In the genomic region with DNA sequence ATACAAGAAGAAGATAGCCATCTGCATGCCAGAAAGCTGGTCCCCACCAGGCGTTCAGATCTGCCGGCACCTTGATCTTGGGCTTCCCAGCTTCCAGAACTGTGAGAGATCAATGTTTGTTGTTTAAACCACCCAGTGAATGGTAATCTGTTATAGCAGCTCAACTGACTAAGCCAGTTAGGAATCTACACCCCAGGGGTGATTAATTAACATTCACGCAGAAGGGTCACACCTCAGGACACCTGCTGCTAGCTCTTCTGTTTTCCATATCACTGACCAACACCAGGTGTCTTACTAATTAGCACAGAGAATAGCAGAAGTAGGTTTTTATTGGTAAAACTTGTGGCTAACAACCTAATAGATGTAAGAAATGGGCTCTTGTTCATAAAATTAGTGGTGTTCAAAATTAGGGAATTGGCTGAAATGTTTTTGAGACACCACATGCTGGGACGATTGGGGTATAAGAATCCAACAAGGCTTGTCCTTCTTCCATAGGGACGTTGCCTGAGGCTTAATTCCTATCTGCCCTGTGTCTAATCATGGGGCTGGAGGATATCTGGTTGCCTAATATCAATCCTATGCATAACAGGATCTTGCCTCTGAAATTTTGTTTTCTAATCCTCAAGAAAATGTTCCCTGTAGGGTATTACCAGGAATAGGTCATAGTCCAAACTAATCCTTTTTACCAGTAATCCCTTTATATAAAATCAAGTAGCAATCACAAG, we compare ENCODE assay signal across 17 cellular contexts. TPM values are rescaled to one million over a fixed set of nuclear protein-coding genes. Genes with fewer than 3 reads are reported as not detected.
DNase-seq lines count a peak whose midpoint lies in the region; TF ChIP-seq lines count a peak whose summit lies in the region.
"Had no signal": no experiment of that assay in that cellular context is flagged by ENCODE, and none has a peak within 500 bp of the region (broad histone marks: within the 10 kb centered on the region; RNA-seq: fewer than 3 reads in every experiment).

No MANE protein-coding gene starts in this region.

- no peak overlapping the region for H3K14ac ChIP-seq in trophoblast cell (ENCODE audit: low read length)

- TF ChIP-seq POLR2A in prostate gland (IDR thresholded peaks at IDR 0.05): no peak

- no peak overlapping the region for H3K4me2 ChIP-seq in trophoblast cell (ENCODE audit: low read length)
- H3K4me2 ChIP-seq: BLaER1 treated with 17β-estradiol and CSF1 and Interleukin-3, amounts not matched to agents 10 nM and 100 nM had no signal

- DNase-seq in H7 (peak; percentile 82), NCI-H69 (lab: John Stamatoyannopoulos, UW) (peak; percentile 55), choroid plexus epithelial cell (ENCODE audit: low read depth) (peak; percentile 20), trophoblast cell (peak; percentile 44 to 72), prostate gland (ENCODE audit: low spot score) (no peak), NCI-H510A (lab: John Stamatoyannopoulos, UW) (no peak), right atrium auricular region (ENCODE audit: low spot score) (no peak)
- DNase-seq: activated CD4-positive, alpha-beta T cell treated with anti-CD3 and anti-CD28 coated beads, Interleukin-2, amount 50 U/mL, for 4 hours; cerebellar nuclear complex; DND-41; glutamatergic neuron; KG1; NCI-H187 treated with DMSO at 0.1 percent for 48 hours; SIG-M5; stimulated activated CD4-positive, alpha-beta T cell treated with anti-CD3 and anti-CD28 coated beads, Interleukin-15, amount 100 ng/mL, for 24 hours had no signal

- no peaks in the 10 kb centered on the region for H3K79me2 ChIP-seq in trophoblast cell (ENCODE audit: control insufficient read depth, insufficient read depth, low read length, poor library complexity)

- H3K9ac ChIP-seq in trophoblast cell (ENCODE audit: low read length): no peak overlapping the region
- H3K9ac ChIP-seq: BLaER1 treated with 17β-estradiol and CSF1 and Interleukin-3, amounts not matched to agents 10 nM and 100 nM had no signal

- H3K18ac ChIP-seq in trophoblast cell (ENCODE audit: low read length): no peak overlapping the region

- no peak overlapping the region for H3K23ac ChIP-seq in trophoblast cell (ENCODE audit: low read length)

- H3K4me3 ChIP-seq in H7 (ENCODE audit: insufficient read depth, low read depth, low read length): no peak overlapping the region
- no peak overlapping the region for H3K4me3 ChIP-seq in choroid plexus epithelial cell (ENCODE audit: low read depth, low read length)
- H3K4me3 ChIP-seq in trophoblast cell (ENCODE audit: low read depth, low read length): no peak overlapping the region
- H3K4me3 ChIP-seq in prostate gland: no peak overlapping the region
- no peak overlapping the region for H3K4me3 ChIP-seq in right atrium auricular region
- H3K4me3 ChIP-seq: BLaER1 treated with 17β-estradiol and CSF1 and Interleukin-3, amounts not matched to agents 10 nM and 100 nM; suprapubic skin had no signal

- no peak overlapping the region for H3K27ac ChIP-seq in trophoblast cell (ENCODE audit: low read depth, low read length)
- no peak overlapping the region for H3K27ac ChIP-seq in prostate gland
- H3K27ac ChIP-seq in right atrium auricular region: no peak overlapping the region
- H3K27ac ChIP-seq: BLaER1 treated with 17β-estradiol and CSF1 and Interleukin-3, amounts not matched to agents 10 nM and 100 nM; suprapubic skin had no signal

- H2AK5ac ChIP-seq in trophoblast cell (ENCODE audit: low read length): no peak overlapping the region

- no peak overlapping the region for H2BK120ac ChIP-seq in trophoblast cell (ENCODE audit: insufficient read depth, low read length, poor library complexity)

- no peaks in the 10 kb centered on the region for H3K9me3 ChIP-seq in trophoblast cell (ENCODE audit: insufficient read depth, low read depth, low read length)
- no peaks in the 10 kb centered on the region for H3K9me3 ChIP-seq in prostate gland
- H3K9me3 ChIP-seq in right atrium auricular region: no peaks in the 10 kb centered on the region
- H3K9me3 ChIP-seq: suprapubic skin had no signal

- intact Hi-C loops in prostate gland (cut with DNase I): no loop called here

- no peak overlapping the region for H2BK5ac ChIP-seq in trophoblast cell (ENCODE audit: low read depth, low read length, poor library complexity)

- H4K12ac ChIP-seq in trophoblast cell (ENCODE audit: low read depth, low read length): no peak overlapping the region

- no peak for TF ChIP-seq CTCF in choroid plexus epithelial cell (conservative IDR thresholded peaks at IDR 0.05; ENCODE audit: low read depth, low read length)
- TF ChIP-seq CTCF in prostate gland (IDR thresholded peaks at IDR 0.05): no peak
- TF ChIP-seq CTCF in right atrium auricular region (IDR thresholded peaks at IDR 0.05): no peak

- no peak overlapping the region for H2BK12ac ChIP-seq in trophoblast cell (ENCODE audit: low read length)

- H3K4me1 ChIP-seq in trophoblast cell (ENCODE audit: control insufficient read depth in 1 of 2, insufficient read depth in 2 of 2, low read length in 2 of 2) (peaks cover 12 to 22% of the 10 kb centered on the region in 2 experiments), prostate gland (replicated peaks) (no peaks in the 10 kb centered on the region), right atrium auricular region (no peaks in the 10 kb centered on the region)
- H3K4me1 ChIP-seq: BLaER1 treated with 17β-estradiol and CSF1 and Interleukin-3, amounts not matched to agents 10 nM and 100 nM; suprapubic skin had no signal

- H2AFZ ChIP-seq in trophoblast cell (ENCODE audit: insufficient read depth, low read length, poor library complexity): no peak overlapping the region

- H4K91ac ChIP-seq in trophoblast cell (ENCODE audit: low read depth, low read length): no peak overlapping the region

- no CpG with 5 or more reads among the region's 5 CpGs for WGBS in trophoblast cell (ENCODE audit: extremely low coverage, insufficient coverage, insufficient read length)
- 58% methylated on average over 5 of the region's 5 CpGs for WGBS in prostate gland

- H3K27me3 ChIP-seq in H7 (ENCODE audit: control insufficient read depth, insufficient read depth, low read length) (peaks cover 1% of the 10 kb centered on the region; the same call in 1 of the 2 replicates), trophoblast cell (ENCODE audit: insufficient read depth, low read length) (no peaks in the 10 kb centered on the region), prostate gland (replicated peaks; ENCODE audit: insufficient read depth) (no peaks in the 10 kb centered on the region), right atrium auricular region (no peaks in the 10 kb centered on the region)
- H3K27me3 ChIP-seq: BLaER1 treated with 17β-estradiol and CSF1 and Interleukin-3, amounts not matched to agents 10 nM and 100 nM; suprapubic skin had no signal

- no peaks in the 10 kb centered on the region for H3K36me3 ChIP-seq in H7 (replicated peaks; ENCODE audit: control insufficient read depth, insufficient read depth, low read length)
- H3K36me3 ChIP-seq in trophoblast cell (ENCODE audit: control insufficient read depth in 1 of 2, insufficient read depth in 2 of 2, low read length in 2 of 2): no peaks in the 10 kb centered on the region
- no peaks in the 10 kb centered on the region for H3K36me3 ChIP-seq in prostate gland
- no peaks in the 10 kb centered on the region for H3K36me3 ChIP-seq in right atrium auricular region
- H3K36me3 ChIP-seq: BLaER1 treated with 17β-estradiol and CSF1 and Interleukin-3, amounts not matched to agents 10 nM and 100 nM; suprapubic skin had no signal

- peaks cover 2% of the 10 kb centered on the region for H3K79me1 ChIP-seq in trophoblast cell (ENCODE audit: low read length)

- H4K8ac ChIP-seq in trophoblast cell (ENCODE audit: low read depth, low read length): no peak overlapping the region

- H3K4ac ChIP-seq in trophoblast cell (ENCODE audit: low read depth, low read length): no peak overlapping the region

RNA-seq across cellular contexts. Expression of gene CHST11, which starts 42.0 kb away (rescaled TPM):
- total RNA-seq in H7 (2014; rRNA removed; shearing (Covaris generic)): 14.5 and 14.8 TPM in 2 replicates
- 22.6 and 22.9 TPM in 2 replicates for polyA plus RNA-seq in trophoblast cell (2013)
- total RNA-seq in prostate gland (10 to 100 TPM; 10.4 to 25.4 TPM), right atrium auricular region (10 to 100 TPM in 1 of 2 donors, 1 to 10 TPM in 1; 7.8 to 11.9 TPM)

Comparison
In these comparisons a context has a peak if more than half of its experiments do, and no peak if none do; other contexts are left out.
1. DNase-seq: peak in H7 (single experiment), NCI-H69 (single experiment), choroid plexus epithelial cell (single experiment) and trophoblast cell (2 of 2); none in prostate gland (single experiment), NCI-H510A (single experiment) and right atrium auricular region (single experiment).